In the genomic region with DNA sequence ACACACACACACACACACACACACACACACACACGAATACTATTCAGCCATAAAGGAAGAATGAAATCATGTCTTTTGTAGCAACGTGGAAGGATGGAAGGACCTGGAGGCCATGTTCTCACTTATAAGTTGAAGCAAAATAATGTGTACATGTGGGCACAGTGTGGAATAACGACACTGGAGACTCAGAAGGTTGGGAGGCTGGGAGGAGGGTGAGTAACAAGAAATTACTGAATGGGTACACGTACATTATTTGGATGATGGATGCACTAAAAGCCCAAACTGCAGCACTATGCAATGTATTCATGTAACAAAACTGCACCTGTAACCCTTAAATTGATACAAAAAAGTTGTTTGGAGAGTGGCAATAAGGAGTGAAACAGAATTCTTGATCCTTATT, we compare ENCODE assay signal across 33 cellular contexts. TPM values are rescaled to one million over a fixed set of nuclear protein-coding genes. Genes with fewer than 3 reads are reported as not detected.
DNase-seq lines count a peak whose midpoint lies in the region; ATAC-seq, FAIRE-seq and TF ChIP-seq lines count a peak whose summit lies in the region.
"Had no signal": no experiment of that assay in that cellular context is flagged by ENCODE, and none has a peak within 500 bp of the region (broad histone marks: within the 10 kb centered on the region; RNA-seq: fewer than 3 reads in every experiment).

No MANE protein-coding gene starts in this region.

- CTCF ChIA-PET in activated CD4-positive, alpha-beta T cell treated with anti-CD3 and anti-CD28 coated beads, Interleukin-2, amount 10 ng/mL, durations not matched to agents 7 days and 5 days (lab: Charles Lee), result no interaction called here
- CTCF ChIA-PET in K562 (lab: Yijun Ruan, JAX; ENCODE audit: low intra/inter-chr PET ratio), result no interaction called here

- H3K4me3 ChIP-seq in K562 (no peak overlapping the region), upper lobe of left lung (no peak overlapping the region)
- H3K4me3 ChIP-seq: dorsolateral prefrontal cortex, gastrocnemius medialis, right lobe of liver had no signal

- no peak for TF ChIP-seq POLR2A in K562 (conservative IDR thresholded peaks at IDR 0.05)
- TF ChIP-seq POLR2A in upper lobe of left lung (IDR thresholded peaks at IDR 0.05), result no peak

- no peaks in the 10 kb centered on the region; the same call in 1 of the 2 replicates for H4K20me1 ChIP-seq in K562 (replicated peaks; ENCODE audit: control insufficient read depth, insufficient read depth, low read length)

- no peaks in the 10 kb centered on the region; the same call in 2 of the 3 replicates for H3K36me3 ChIP-seq in K562 (ENCODE audit: control insufficient read depth, insufficient read depth, low read length)
- no peaks in the 10 kb centered on the region for H3K36me3 ChIP-seq in upper lobe of left lung
- H3K36me3 ChIP-seq: gastrocnemius medialis, right lobe of liver had no signal

- WGBS in K562 (ENCODE audit: insufficient coverage, low coverage, missing lambda C conversion rate), result 23% methylated on average over 4 of the region's 4 CpGs
- 43 to 47% methylated on average over 4 of the region's 4 CpGs for WGBS in upper lobe of left lung, 2 donors

- no peak overlapping the region for H3K4me3 Mint-ChIP-seq in activated CD4-positive, alpha-beta T cell treated with anti-CD3 and anti-CD28 coated beads, Interleukin-2, amount 10 ng/mL, durations not matched to agents 24 days and 14 days
- no peak overlapping the region for H3K4me3 Mint-ChIP-seq in activated CD4-positive, alpha-beta T cell treated with anti-CD3 and anti-CD28 coated beads, Interleukin-2, amount 10 ng/mL, durations not matched to agents 7 days and 5 days
- H3K4me3 Mint-ChIP-seq: activated CD4-positive, alpha-beta memory T cell treated with anti-CD3 and anti-CD28 coated beads, Interleukin-2, amount 10 ng/mL, durations not matched to agents 7 days and 5 days; activated naive CD4-positive, alpha-beta T cell treated with anti-CD3 and anti-CD28 coated beads for 36 hours; brain; HFFc6; memory B cell had no signal

- H3K9ac ChIP-seq in K562 (ENCODE audit: insufficient read depth in 1 of 2, low read depth in 2 of 2, low read length in 2 of 2), result no peak overlapping the region

- H3K27ac Mint-ChIP-seq in activated CD4-positive, alpha-beta T cell treated with anti-CD3 and anti-CD28 coated beads, Interleukin-2, amount 10 ng/mL, durations not matched to agents 24 days and 14 days, result no peak overlapping the region
- no peak overlapping the region for H3K27ac Mint-ChIP-seq in activated CD4-positive, alpha-beta T cell treated with anti-CD3 and anti-CD28 coated beads, Interleukin-2, amount 10 ng/mL, durations not matched to agents 7 days and 5 days
- H3K27ac Mint-ChIP-seq: activated CD4-positive, alpha-beta memory T cell treated with anti-CD3 and anti-CD28 coated beads, Interleukin-2, amount 10 ng/mL, durations not matched to agents 7 days and 5 days; activated naive CD4-positive, alpha-beta T cell treated with anti-CD3 and anti-CD28 coated beads for 36 hours; brain; HFFc6; memory B cell had no signal

- H3K4me1 Mint-ChIP-seq in activated CD4-positive, alpha-beta T cell treated with anti-CD3 and anti-CD28 coated beads, Interleukin-2, amount 10 ng/mL, durations not matched to agents 24 days and 14 days, result no peaks in the 10 kb centered on the region
- no peaks in the 10 kb centered on the region for H3K4me1 Mint-ChIP-seq in activated CD4-positive, alpha-beta T cell treated with anti-CD3 and anti-CD28 coated beads, Interleukin-2, amount 10 ng/mL, durations not matched to agents 7 days and 5 days
- H3K4me1 Mint-ChIP-seq: activated CD4-positive, alpha-beta memory T cell treated with anti-CD3 and anti-CD28 coated beads, Interleukin-2, amount 10 ng/mL, durations not matched to agents 7 days and 5 days had no signal

- ATAC-seq in K562 (no peak), left lobe of liver (peak; percentile 10), upper lobe of left lung (ENCODE audit: low FRiP score in 2 of 2) (peak; percentile 15 to 28), HG03175 (IDR thresholded peaks at IDR 0.05; ENCODE audit: unreplicated experiment) (no peak)
- ATAC-seq: gastrocnemius medialis had no signal

- FAIRE-seq in K562 (lab: Jason Lieb, UNC), result no peak
- FAIRE-seq: HTR-8/SVneo had no signal

- no peaks in the 10 kb centered on the region for H3K9me1 ChIP-seq in K562 (ENCODE audit: control insufficient read depth, insufficient read depth, low read length)

- no TSS peak for BruUV-seq in K562 (replicated peaks; lab: Mats Ljungman, UMichigan)

- TF ChIP-seq EP300 in K562 (IDR thresholded peaks at IDR 0.05; ENCODE audit: low read length), result no peak
- TF ChIP-seq EP300 in upper lobe of left lung (IDR thresholded peaks at IDR 0.05), result no peak

- H3K36me3 Mint-ChIP-seq in activated CD4-positive, alpha-beta T cell treated with anti-CD3 and anti-CD28 coated beads, Interleukin-2, amount 10 ng/mL, durations not matched to agents 24 days and 14 days (ENCODE audit: low read depth), result peaks cover 2% of the 10 kb centered on the region
- peaks cover 2% of the 10 kb centered on the region for H3K36me3 Mint-ChIP-seq in activated CD4-positive, alpha-beta T cell treated with anti-CD3 and anti-CD28 coated beads, Interleukin-2, amount 10 ng/mL, durations not matched to agents 7 days and 5 days (ENCODE audit: low read depth)
- H3K36me3 Mint-ChIP-seq: memory B cell had no signal

- peak; percentile 58 for DNase-seq in activated CD4-positive, alpha-beta T cell treated with anti-CD3 and anti-CD28 coated beads, Interleukin-2, amount 10 ng/mL, durations not matched to agents 24 days and 14 days
- DNase-seq in activated CD4-positive, alpha-beta T cell treated with anti-CD3 and anti-CD28 coated beads, Interleukin-2, amount 10 ng/mL, durations not matched to agents 7 days and 5 days, result no peak
- DNase-seq in K562 (ENCODE audit: extremely low read depth in 1 of 4, low spot score in 3 of 4), result no peak
- DNase-seq in left lobe of liver (ENCODE audit: low spot score), result no peak
- no peak for DNase-seq in upper lobe of left lung
- no peak for DNase-seq in midbrain (lab: John Stamatoyannopoulos, UW)
- DNase-seq in HCEC 1CT, result no peak
- DNase-seq: activated CD4-positive, alpha-beta memory T cell treated with anti-CD3 and anti-CD28 coated beads, Interleukin-2, amount 10 ng/mL, durations not matched to agents 7 days and 5 days; activated CD4-positive, CD25-positive, alpha-beta regulatory T cell treated with anti-CD3 and anti-CD28 coated beads, Interleukin-2, amount 50 U/mL, for 72 hours; activated CD8-positive, alpha-beta memory T cell treated with anti-CD3 and anti-CD28 coated beads, Interleukin-2, amount 50 U/mL, for 4 hours; activated naive CD4-positive, alpha-beta T cell treated with anti-CD3 and anti-CD28 coated beads for 36 hours; cerebellar nuclear complex; DMS79 treated with DMSO at 0.1 percent for 48 hours; dorsolateral prefrontal cortex; gastrocnemius medialis; HFFc6; hippocampal formation; KG1; left cardiac atrium; NCI-H1417 treated with DMSO at 0.1 percent for 48 hours; NCI-H2081; NCI-H2227 treated with DMSO at 0.1 percent for 48 hours; NCI-H526 treated with DMSO at 0.1 percent for 48 hours; posterior cingulate gyrus; right lobe of liver; SHP77; stimulated activated CD8-positive, alpha-beta memory T cell treated with anti-CD3 and anti-CD28 coated beads, Interleukin-4, amount 100 ng/mL, for 48 hours; trophoblast cell had no signal

- H2AFZ ChIP-seq in K562 (ENCODE audit: low read depth, low read length), result no peak overlapping the region

- H3K79me2 ChIP-seq in K562 (ENCODE audit: control insufficient read depth, insufficient read depth, low read length), result peaks cover 95% of the 10 kb centered on the region

- no peaks in the 10 kb centered on the region for H3K27me3 Mint-ChIP-seq in activated CD4-positive, alpha-beta T cell treated with anti-CD3 and anti-CD28 coated beads, Interleukin-2, amount 10 ng/mL, durations not matched to agents 24 days and 14 days
- H3K27me3 Mint-ChIP-seq in activated CD4-positive, alpha-beta T cell treated with anti-CD3 and anti-CD28 coated beads, Interleukin-2, amount 10 ng/mL, durations not matched to agents 7 days and 5 days, result no peaks in the 10 kb centered on the region
- H3K27me3 Mint-ChIP-seq: activated CD4-positive, alpha-beta memory T cell treated with anti-CD3 and anti-CD28 coated beads, Interleukin-2, amount 10 ng/mL, durations not matched to agents 7 days and 5 days; brain; memory B cell had no signal

- H3K4me2 ChIP-seq in K562 (ENCODE audit: insufficient read depth, low read length), result no peak overlapping the region

- H3K4me1 ChIP-seq in K562 (replicated peaks in 1 of 2; ENCODE audit: control insufficient read depth in 2 of 2, insufficient read depth in 2 of 2, low read length in 2 of 2) (peaks cover 0 to 4% of the 10 kb centered on the region in 2 experiments; a peak in 2 of 5 replicates), upper lobe of left lung (no peaks in the 10 kb centered on the region)
- H3K4me1 ChIP-seq: right lobe of liver had no signal

- TF ChIP-seq RAD21 in K562 (CRISPR knock-in tag; conservative IDR thresholded peaks at IDR 0.05 in 1 of 2, IDR thresholded peaks at IDR 0.05 in 1 of 2), result no peak

- TF ChIP-seq CTCF in K562 (IDR thresholded peaks at IDR 0.05 in 2 of 3, conservative IDR thresholded peaks at IDR 0.05 in 1 of 3; ENCODE audit: insufficient read depth in 2 of 3, low read depth in 1 of 3, low read length in 3 of 3) (no peak), upper lobe of left lung (IDR thresholded peaks at IDR 0.05) (no peak)

- no peaks in the 10 kb centered on the region for H3K9me3 ChIP-seq in K562 (replicated peaks; ENCODE audit: control insufficient read depth, insufficient read depth, low read depth, low read length)
- no peaks in the 10 kb centered on the region for H3K9me3 ChIP-seq in upper lobe of left lung
- H3K9me3 ChIP-seq: gastrocnemius medialis, right lobe of liver had no signal

- no peak overlapping the region for H3K27ac ChIP-seq in K562 (ENCODE audit: extremely low read depth, low read depth, low read length)
- H3K27ac ChIP-seq in upper lobe of left lung, result no peak overlapping the region
- H3K27ac ChIP-seq: 22Rv1, dorsolateral prefrontal cortex, gastrocnemius medialis, right lobe of liver had no signal

- intact Hi-C loops in activated CD4-positive, alpha-beta T cell treated with anti-CD3 and anti-CD28 coated beads, Interleukin-2, amount 10 ng/mL, durations not matched to agents 24 days and 14 days (cut with micrococcal nuclease), result no loop called here
- intact Hi-C loops in K562 (cut with micrococcal nuclease), result no loop called here

- H3K9me3 Mint-ChIP-seq in activated CD4-positive, alpha-beta T cell treated with anti-CD3 and anti-CD28 coated beads, Interleukin-2, amount 10 ng/mL, durations not matched to agents 24 days and 14 days, result peaks cover 17% of the 10 kb centered on the region
- H3K9me3 Mint-ChIP-seq in activated CD4-positive, alpha-beta T cell treated with anti-CD3 and anti-CD28 coated beads, Interleukin-2, amount 10 ng/mL, durations not matched to agents 7 days and 5 days, result peaks cover 21% of the 10 kb centered on the region

- H3K27me3 ChIP-seq in K562 (ENCODE audit: control insufficient read depth in 2 of 2, insufficient read depth in 2 of 2, low read length in 2 of 2), result no peaks in the 10 kb centered on the region
- H3K27me3 ChIP-seq in upper lobe of left lung, result no peaks in the 10 kb centered on the region
- H3K27me3 ChIP-seq: gastrocnemius medialis, right lobe of liver had no signal

- POLR2A ChIA-PET in activated CD4-positive, alpha-beta T cell treated with anti-CD3 and anti-CD28 coated beads, Interleukin-2, amount 10 ng/mL, durations not matched to agents 7 days and 5 days (lab: Charles Lee), result no interaction called here
- POLR2A ChIA-PET in K562 (lab: Yijun Ruan, JAX), result no interaction called here

- in situ Hi-C loops in K562 (cut with MboI), result no loop called here

RNA-seq across cellular contexts. Expression of a gene that starts 32.1 kb away (rescaled TPM):
- total RNA-seq in activated CD4-positive, alpha-beta T cell treated with anti-CD3 and anti-CD28 coated beads, Interleukin-2, amount 10 ng/mL, durations not matched to agents 24 days and 14 days, result 59.4 and 68.4 TPM in 2 replicates
- 10 to 100 TPM; 66.7 to 74.0 TPM for total RNA-seq in activated CD4-positive, alpha-beta T cell treated with anti-CD3 and anti-CD28 coated beads, Interleukin-2, amount 10 ng/mL, durations not matched to agents 7 days and 5 days
- 166 and 463 TPM in 2 replicates for total RNA-seq in K562 (2011; cell fraction: chromatin; rRNA removed; ENCODE audit: low replicate concordance)
- total RNA-seq in K562 (2011; cell fraction: nucleolus; rRNA removed), result 68.5 and 102 TPM in 2 replicates
- total RNA-seq in K562 (2011; cell fraction: nucleoplasm; rRNA removed), result 172 and 242 TPM in 2 replicates
- total RNA-seq in K562 (2014; rRNA removed) (28.5 and 35.6 TPM in 2 replicates), K562 (2014; rRNA removed; fragmentation: Illumina TruSeq; extraction: Trizol) (35.8 and 36.2 TPM in 2 replicates), K562 (2015; rRNA removed; fragmentation: Illumina TruSeq; extraction: Trizol) (34.4 and 36.6 TPM in 2 replicates), K562 (2021) (62.1 and 67.8 TPM in 2 replicates), left lobe of liver (34.5 TPM), upper lobe of left lung (100 to 1,000 TPM in 1 of 6 donors, 10 to 100 TPM in 5; 60.5 to 108 (median 85.0) TPM)
- polyA plus RNA-seq in K562 (2011; rRNA removed) (18.3 and 18.9 TPM in 2 replicates), K562 (2014; fragmentation: Illumina TruSeq; extraction: Trizol) (27.1 and 27.3 TPM in 2 replicates), K562 (2014; fragmentation: Nextera tagmentation; extraction: Ambion mirVana) (10 to 100 TPM in 1 of 2 experiments, 1 to 10 TPM in 1; 4.9 to 13.0 TPM), K562 (2014; rRNA removed) (19.4 and 21.4 TPM in 2 replicates)
- polyA plus RNA-seq in K562 (2011; cell fraction: cytosol; rRNA removed), result 11.3 and 15.9 TPM in 2 replicates
- 55.9 and 66.9 TPM in 2 replicates for polyA plus RNA-seq in K562 (2011; cell fraction: nucleus; rRNA removed)
- 13.2 and 15.7 TPM in 2 replicates for polyA plus RNA-seq in K562 (2012)
- 118 and 126 TPM in 2 replicates for polyA minus RNA-seq in K562 (2011; rRNA and poly(A)+ RNA removed)
- polyA minus RNA-seq in K562 (2011; cell fraction: cytosol; rRNA and poly(A)+ RNA removed), result 40.0 and 46.3 TPM in 2 replicates
- polyA minus RNA-seq in K562 (2011; cell fraction: nucleus; rRNA and poly(A)+ RNA removed), result 89.1 and 146 TPM in 2 replicates

Comparison
In these comparisons a context has a peak if more than half of its experiments do, and no peak if none do; other contexts are left out.
1. ATAC-seq: peak in left lobe of liver (single experiment) and upper lobe of left lung (2 of 2); none in K562 (single experiment) and HG03175 (single experiment).